Comparison of ENCODE assay signal across 26 cellular contexts in the genomic region with DNA sequence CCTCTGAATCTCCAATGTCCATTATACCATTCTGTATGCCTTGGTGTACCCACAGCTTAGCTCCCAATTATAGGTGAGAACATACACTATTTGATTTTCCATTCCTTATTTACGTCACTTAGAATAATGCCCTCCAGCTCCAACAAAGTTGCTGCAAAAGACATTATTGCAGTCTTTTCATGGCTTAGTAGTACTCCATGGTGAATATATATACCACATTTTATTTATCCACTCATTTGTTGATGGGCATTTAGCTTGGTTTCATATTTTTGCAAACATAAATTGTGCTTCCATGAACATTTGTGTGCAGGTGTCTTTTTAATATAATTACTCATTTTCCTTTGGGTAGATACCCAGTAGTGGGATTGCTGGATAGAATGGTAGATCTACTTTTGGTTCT.
"Had no signal": no experiment of that assay in that cellular context is flagged by ENCODE, and none has a peak within 500 bp of the region (broad histone marks: within the 10 kb centered on the region; RNA-seq: fewer than 3 reads in every experiment).

No MANE protein-coding gene starts in this region.

- H3K27ac ChIP-seq: stomach, suprapubic skin, testis, thoracic aorta, thyroid gland, tibial artery, tibial nerve, transverse colon, upper lobe of left lung, upper lobe of right lung, uterus, vagina had no signal

- H3K9me3 ChIP-seq: testis, thyroid gland, upper lobe of left lung, upper lobe of right lung, uterus, vagina had no signal

- ATAC-seq: stimulated activated effector memory CD8-positive, alpha-beta T cell treated with anti-CD3 and anti-CD28 coated beads, Interleukin-12 subunit alpha, Interleukin-12 subunit beta, amount 100 ng/mL, for 72 hours; stimulated activated memory B cell treated with anti-CD40 and anti-IgM and Interleukin-4, amounts not matched to agents 10 μg/mL and 1 μg/mL and 100 μg/mL, for 72 hours; stimulated activated naive B cell treated with anti-CD40 and anti-IgM and Interleukin-4, amounts not matched to agents 10 μg/mL and 1 μg/mL and 100 μg/mL, for 72 hours; stimulated activated naive CD8-positive, alpha-beta T cell treated with anti-CD3 and anti-CD28 coated beads, Interleukin-15, amount 100 ng/mL, for 72 hours; stimulated activated naive CD8-positive, alpha-beta T cell treated with anti-CD3 and anti-CD28 coated beads, Interleukin-15, Interleukin-2, amounts not matched to agents 100 U/mL and 50 U/mL, for 24 hours; upper lobe of right lung had no signal

- H3K36me3 ChIP-seq: stomach, suprapubic skin, thoracic aorta, thyroid gland, tibial artery, tibial nerve, transverse colon, upper lobe of left lung, upper lobe of right lung, uterus, vagina had no signal

- H3K27me3 ChIP-seq: stomach, suprapubic skin, testis, thyroid gland, tibial artery, tibial nerve, transverse colon, upper lobe of left lung, upper lobe of right lung, uterus, vagina had no signal

- DNase-seq: stimulated activated CD4-positive, alpha-beta T cell treated with anti-CD3 and anti-CD28 coated beads, Interleukin-2, amount 100 ng/mL, for 48 hours; stimulated activated CD4-positive, alpha-beta T cell treated with anti-CD3 and anti-CD28 coated beads, Interleukin-4, amount 100 ng/mL, for 1 hour; stimulated activated CD4-positive, alpha-beta T cell treated with anti-CD3 and anti-CD28 coated beads, Interleukin-4, amount 100 ng/mL, for 24 hours; stimulated activated CD4-positive, alpha-beta T cell treated with anti-CD3 and anti-CD28 coated beads, Interleukin-4, amount 100 ng/mL, for 4 hours; stimulated activated CD8-positive, alpha-beta memory T cell treated with anti-CD3 and anti-CD28 coated beads, Interleukin-4, amount 100 ng/mL, for 48 hours; stimulated activated naive B cell treated with anti-CD40 and anti-IgM and Interleukin-4, amounts not matched to agents 10 μg/mL and 1 μg/mL and 100 μg/mL, for 72 hours; stimulated activated naive CD4-positive, alpha-beta T cell; stimulated activated naive CD4-positive, alpha-beta T cell treated with Interleukin-2 at 50 U/mL for 16 hours; stimulated activated naive CD8-positive, alpha-beta T cell treated with anti-CD3 and anti-CD28 coated beads, Interleukin-15, amount 100 ng/mL, for 72 hours; stimulated activated naive CD8-positive, alpha-beta T cell treated with anti-CD3 and anti-CD28 coated beads, Interleukin-15, Interleukin-2, amounts not matched to agents 100 U/mL and 50 U/mL, for 24 hours; stomach; substantia nigra; testis; thyroid gland; tibial artery; transverse colon; trophoblast cell; upper lobe of left lung; upper lobe of right lung; uterus had no signal

- H3K4me1 ChIP-seq: stomach, suprapubic skin, testis, thyroid gland, tibial artery, tibial nerve, transverse colon, upper lobe of left lung, upper lobe of right lung, uterus, vagina had no signal

- H3K4me3 ChIP-seq: stomach, suprapubic skin, testis, thoracic aorta, thyroid gland, tibial artery, tibial nerve, transverse colon, upper lobe of left lung, upper lobe of right lung, uterus, vagina had no signal
